3 cellular contexts compared by ENCODE assay signal in the genomic region with DNA sequence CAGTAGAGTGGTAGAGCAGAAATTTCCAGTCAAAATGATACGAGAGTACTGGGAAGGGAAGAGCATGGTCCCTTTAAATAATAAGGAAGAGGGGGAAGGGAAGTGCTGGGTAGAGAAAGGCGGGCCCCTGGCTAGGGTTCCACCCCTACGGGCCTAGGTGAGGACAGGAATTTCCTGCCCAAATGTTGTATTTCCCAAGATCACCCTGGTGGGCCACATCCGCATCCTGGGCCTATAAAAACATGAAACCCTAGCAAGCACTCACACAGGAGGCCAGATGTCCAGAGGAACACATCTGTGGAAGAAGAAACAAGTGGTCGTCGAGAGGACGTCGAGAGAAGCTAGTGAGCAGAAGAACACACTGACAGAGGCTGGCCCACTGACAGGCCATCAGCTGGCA.
TF ChIP-seq lines count a peak whose summit lies in the region.

No MANE protein-coding gene starts in this region.

TF ChIP-seq in IMR-90, 13 proteins besides CTCF, POLR2A, EP300 and RAD21:
- no peak for TF ChIP-seq SMC3 (IDR thresholded peaks at IDR 0.05; ENCODE audit: low read depth, low read length)
- TF ChIP-seq CHD1 (IDR thresholded peaks at IDR 0.05; ENCODE audit: low read depth, low read length): no peak
- no peak for TF ChIP-seq FOS (IDR thresholded peaks at IDR 0.05; ENCODE audit: low read depth, low read length)
- TF ChIP-seq MAFK (IDR thresholded peaks at IDR 0.05; ENCODE audit: low read depth, low read length): no peak
- TF ChIP-seq CEBPB (IDR thresholded peaks at IDR 0.05; ENCODE audit: low read depth, low read length): no peak
- TF ChIP-seq, protein P1, sequence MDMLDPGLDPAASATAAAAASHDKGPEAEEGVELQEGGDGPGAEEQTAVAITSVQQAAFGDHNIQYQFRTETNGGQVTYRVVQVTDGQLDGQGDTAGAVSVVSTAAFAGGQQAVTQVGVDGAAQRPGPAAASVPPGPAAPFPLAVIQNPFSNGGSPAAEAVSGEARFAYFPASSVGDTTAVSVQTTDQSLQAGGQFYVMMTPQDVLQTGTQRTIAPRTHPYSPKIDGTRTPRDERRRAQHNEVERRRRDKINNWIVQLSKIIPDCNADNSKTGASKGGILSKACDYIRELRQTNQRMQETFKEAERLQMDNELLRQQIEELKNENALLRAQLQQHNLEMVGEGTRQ (IDR thresholded peaks at IDR 0.05; ENCODE audit: low read depth, low read length): no peak
- TF ChIP-seq BHLHE40 (IDR thresholded peaks at IDR 0.05; ENCODE audit: low read depth, low read length): no peak

TF ChIP-seq in H1, 55 proteins besides CTCF, POLR2A, EP300 and RAD21:
- TF ChIP-seq EZH2 (IDR thresholded peaks at IDR 0.05; ENCODE audit: low read depth, low read length, severe bottlenecking) (no peak), KDM1A (IDR thresholded peaks at IDR 0.05; ENCODE audit: borderline replicate concordance, low read length) (no peak), POLR2AphosphoS5 (IDR thresholded peaks at IDR 0.05; ENCODE audit: low read depth, low read length) (no peak), SUZ12 (IDR thresholded peaks at IDR 0.05; ENCODE audit: low read length) (no peak), SIX5 (IDR thresholded peaks at IDR 0.05; ENCODE audit: low read depth, low read length) (no peak), JUN (IDR thresholded peaks at IDR 0.05; ENCODE audit: low read depth, low read length) (no peak), CHD1 (IDR thresholded peaks at IDR 0.05; ENCODE audit: low read depth, low read length) (no peak), TCF12 (IDR thresholded peaks at IDR 0.05; ENCODE audit: low read depth, low read length) (no peak), KDM4A (IDR thresholded peaks at IDR 0.05; ENCODE audit: low read depth, low read length, severe bottlenecking) (no peak), CREB1 (IDR thresholded peaks at IDR 0.05) (no peak), CTBP2 (IDR thresholded peaks at IDR 0.05; ENCODE audit: borderline replicate concordance, insufficient read depth, insufficient read length, low read length) (no peak), SP4 (IDR thresholded peaks at IDR 0.05; ENCODE audit: low read length) (no peak)
- TF ChIP-seq, protein P2, sequence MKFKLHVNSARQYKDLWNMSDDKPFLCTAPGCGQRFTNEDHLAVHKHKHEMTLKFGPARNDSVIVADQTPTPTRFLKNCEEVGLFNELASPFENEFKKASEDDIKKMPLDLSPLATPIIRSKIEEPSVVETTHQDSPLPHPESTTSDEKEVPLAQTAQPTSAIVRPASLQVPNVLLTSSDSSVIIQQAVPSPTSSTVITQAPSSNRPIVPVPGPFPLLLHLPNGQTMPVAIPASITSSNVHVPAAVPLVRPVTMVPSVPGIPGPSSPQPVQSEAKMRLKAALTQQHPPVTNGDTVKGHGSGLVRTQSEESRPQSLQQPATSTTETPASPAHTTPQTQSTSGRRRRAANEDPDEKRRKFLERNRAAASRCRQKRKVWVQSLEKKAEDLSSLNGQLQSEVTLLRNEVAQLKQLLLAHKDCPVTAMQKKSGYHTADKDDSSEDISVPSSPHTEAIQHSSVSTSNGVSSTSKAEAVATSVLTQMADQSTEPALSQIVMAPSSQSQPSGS (IDR thresholded peaks at IDR 0.05; ENCODE audit: low read length): no peak

TF ChIP-seq in neural cell, 6 proteins besides CTCF, POLR2A, EP300 and RAD21:
- TF ChIP-seq POLR2AphosphoS5 (IDR thresholded peaks at IDR 0.05) (no peak), SMC3 (conservative IDR thresholded peaks at IDR 0.05; ENCODE audit: poor library complexity) (no peak)
TF ChIP-seq in neural cell: peak in this region for 0.
